11 cellular contexts compared by ENCODE assay signal in genomic region chr15:65037279-65037678, GRCh38. TPM values are rescaled to one million over a fixed set of nuclear protein-coding genes. Genes with fewer than 3 reads are reported as not detected.
"Had no signal": no experiment of that assay in that cellular context is flagged by ENCODE, and none has a peak within 500 bp of the region (broad histone marks: within the 10 kb centered on the region; RNA-seq: fewer than 3 reads in every experiment).

No MANE protein-coding gene starts in this region.

- H3K4me3 ChIP-seq: GM23248, HAP-1, K562 had no signal

- FAIRE-seq: HTR-8/SVneo, K562 had no signal

- H3K9me3 ChIP-seq: HAP-1 had no signal

- H3K9ac ChIP-seq: GM23248 had no signal

- H3K27ac ChIP-seq: GM23248 had no signal

- DNase-seq: GM23248, GOT3, H7, HFFc6, IMR-90 had no signal

- ATAC-seq: HCT116, K562 had no signal

- H3K36me3 ChIP-seq: HAP-1 had no signal

RNA-seq across cellular contexts. Expression of gene SLC51B, which starts 7.9 kb away (rescaled TPM):
- total RNA-seq: GM23248, H4, H7, HFFc6, IMR-90, K562 had no signal
- polyA plus RNA-seq: GM23248, IMR-90, K562 had no signal

RNA-seq across cellular contexts. Expression of gene RASL12, which starts 30.5 kb away (rescaled TPM):
- total RNA-seq: GM23248, HFFc6, HT-29, K562 had no signal
- polyA plus RNA-seq: GM23248, K562 had no signal

RNA-seq across cellular contexts. Expression of gene KBTBD13, which starts 39.3 kb away (rescaled TPM):
- total RNA-seq: GM23248, H4, HFFc6, HT-29, IMR-90 had no signal
- polyA plus RNA-seq: GM23248, IMR-90 had no signal
